Comparison of ENCODE assay signal across 23 cellular contexts in the genomic region with DNA sequence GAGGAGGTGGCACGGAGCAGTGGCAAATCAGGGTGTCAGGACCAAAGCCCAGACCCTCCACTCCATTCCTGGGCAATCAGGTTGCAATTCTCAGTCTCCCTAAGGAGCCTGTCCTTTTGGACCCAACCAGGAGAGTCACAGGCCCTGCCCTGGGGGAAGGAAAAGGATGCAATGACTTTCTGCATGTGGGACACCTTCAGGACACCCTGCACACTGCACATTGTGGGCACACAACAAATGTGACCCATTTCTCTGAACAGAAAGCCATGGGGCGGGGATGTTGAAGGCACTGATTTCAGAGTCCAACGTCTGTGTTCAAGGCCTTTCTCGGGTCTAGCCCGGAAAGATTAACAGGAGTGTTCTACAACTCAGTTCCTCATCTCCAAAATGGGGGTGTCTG.
A peak's percentile ranks its signal among the peaks of the same experiment; 100 is the strongest.
DNase-seq lines count a peak whose midpoint lies in the region; ATAC-seq and TF ChIP-seq lines count a peak whose summit lies in the region.
"Had no signal": no experiment of that assay in that cellular context is flagged by ENCODE, and none has a peak within 500 bp of the region (broad histone marks: within the 10 kb centered on the region; RNA-seq: fewer than 3 reads in every experiment).

No MANE protein-coding gene starts in this region.

- H3K4me2 ChIP-seq in HCT116 (ENCODE audit: low read length) (no peak overlapping the region), osteoblast (ENCODE audit: insufficient read depth, low read length) (no peak overlapping the region)

- intact Hi-C loops in HCT116 (cut with micrococcal nuclease), result no loop called here

- no peak for DNase-seq in AG10803 (ENCODE audit: low read depth)
- DNase-seq in HCT116 (ENCODE audit: low read depth, low spot score), result no peak
- no peak for DNase-seq in brain microvascular endothelial cell
- peak; percentile 19 for DNase-seq in osteoblast (ENCODE audit: insufficient read length, low spot score, missing footprints)
- no peak for DNase-seq in KBM-7
- no peak for DNase-seq in AG20443 (ENCODE audit: low spot score)
- DNase-seq: ACHN; activated CD4-positive, alpha-beta T cell treated with anti-CD3 and anti-CD28 coated beads for 4 hours; activated naive CD4-positive, alpha-beta T cell treated with anti-CD3 and anti-CD28 coated beads, Interleukin-2, amount 10 ng/mL, durations not matched to agents 7 days and 5 days; activated T-cell treated with anti-CD3 and anti-CD28 coated beads, Interleukin-2, amount 50 U/mL, for 4 hours; anterior cingulate cortex; cerebellar nuclear complex; heart right ventricle; left cardiac atrium; NCI-H1105 treated with DMSO at 0.1 percent for 48 hours; NCI-H2029; SK-N-SH; T-helper 17 cell; uterus had no signal

- H3K36me3 ChIP-seq in HCT116 (ENCODE audit: control insufficient read depth in 1 of 2, insufficient read depth in 2 of 2, low read length in 2 of 2), result no peaks in the 10 kb centered on the region
- H3K36me3 ChIP-seq in brain microvascular endothelial cell (replicated peaks), result no peaks in the 10 kb centered on the region
- H3K36me3 ChIP-seq in osteoblast (ENCODE audit: insufficient read depth, low read length), result no peaks in the 10 kb centered on the region
- H3K36me3 ChIP-seq: heart right ventricle, suprapubic skin, uterus had no signal

- H3K27me3 ChIP-seq in HCT116 (ENCODE audit: insufficient read depth, low read length), result peaks cover 69% of the 10 kb centered on the region
- H3K27me3 ChIP-seq in brain microvascular endothelial cell (replicated peaks), result peaks cover 27% of the 10 kb centered on the region
- H3K27me3 ChIP-seq in osteoblast (ENCODE audit: insufficient read depth, low read length), result peaks cover 35% of the 10 kb centered on the region
- H3K27me3 ChIP-seq: uterus had no signal

- no TSS peak for BruUV-seq in HCT116 (replicated peaks; lab: Mats Ljungman, UMichigan)

- POLR2A ChIA-PET in HCT116 (lab: Charles Lee), result no interaction called here

- RAD21 ChIA-PET in HCT116 (lab: Charles Lee; ENCODE audit: low non-redundant PET in 1 of 2, low total read pairs in 2 of 2, uncharacterized antibody in 2 of 2, unreplicated experiment in 2 of 2), result no interaction called here

- H3K4me1 ChIP-seq in HCT116 (ENCODE audit: control insufficient read depth in 1 of 2, insufficient read depth in 2 of 2, low read length in 2 of 2) (no peaks in the 10 kb centered on the region), osteoblast (ENCODE audit: insufficient read depth, low read length) (peaks cover 18% of the 10 kb centered on the region)
- H3K4me1 ChIP-seq: suprapubic skin, uterus had no signal

- H3K27ac ChIP-seq in HCT116 (ENCODE audit: low read depth, low read length), result no peak overlapping the region
- no peak overlapping the region for H3K27ac ChIP-seq in brain microvascular endothelial cell
- H3K27ac ChIP-seq in osteoblast (ENCODE audit: low read depth, low read length), result no peak overlapping the region
- H3K27ac ChIP-seq: heart right ventricle, skin epidermis, suprapubic skin had no signal

- H2AFZ ChIP-seq in HCT116 (ENCODE audit: low read depth, low read length, poor library complexity, severe bottlenecking) (no peak overlapping the region), osteoblast (ENCODE audit: low read length) (no peak overlapping the region)

- no peak for TF ChIP-seq RAD21 in HCT116 (IDR thresholded peaks at IDR 0.05; ENCODE audit: low read depth)

- H3K9ac ChIP-seq in HCT116 (ENCODE audit: low read length), result no peak overlapping the region
- H3K9ac ChIP-seq: SK-N-SH had no signal

- H3K9me3 ChIP-seq in HCT116 (ENCODE audit: control insufficient read depth in 1 of 2, insufficient read depth in 1 of 2, low read depth in 1 of 2, low read length in 2 of 2), result no peaks in the 10 kb centered on the region
- no peaks in the 10 kb centered on the region for H3K9me3 ChIP-seq in osteoblast (ENCODE audit: low read depth, low read length)
- H3K9me3 ChIP-seq: heart right ventricle, SK-N-SH, suprapubic skin, uterus had no signal

- H3K4me3 ChIP-seq in AG10803 (ENCODE audit: low read length) (no peak overlapping the region), HCT116 (replicated peaks in 1 of 2; ENCODE audit: low read depth in 1 of 2, low read length in 2 of 2) (no peak overlapping the region), brain microvascular endothelial cell (ENCODE audit: low read depth, low read length) (no peak overlapping the region), osteoblast (ENCODE audit: insufficient read depth, low read length) (no peak overlapping the region)
- H3K4me3 ChIP-seq: heart right ventricle, skin epidermis, suprapubic skin, uterus had no signal

- no peaks in the 10 kb centered on the region for H4K20me1 ChIP-seq in HCT116 (ENCODE audit: insufficient read depth)
- H4K20me1 ChIP-seq in osteoblast (ENCODE audit: insufficient read depth, low read length), result no peaks in the 10 kb centered on the region

- no peaks in the 10 kb centered on the region for H3K9me2 ChIP-seq in HCT116 (ENCODE audit: insufficient read depth)
- H3K9me2 ChIP-seq: SK-N-SH had no signal

- no peak for TF ChIP-seq POLR2A in HCT116 (IDR thresholded peaks at IDR 0.05; ENCODE audit: borderline replicate concordance, extremely low read depth, insufficient read depth, insufficient read length)

- H3K79me2 ChIP-seq in HCT116 (ENCODE audit: insufficient read depth, low read length) (no peaks in the 10 kb centered on the region), osteoblast (ENCODE audit: insufficient read depth, low read length) (no peaks in the 10 kb centered on the region)

- ATAC-seq in HCT116, result peak; percentile 90
- ATAC-seq in HG02610 (IDR thresholded peaks at IDR 0.05; ENCODE audit: unreplicated experiment), result no peak
- no peak for ATAC-seq in HG03442 (IDR thresholded peaks at IDR 0.05; ENCODE audit: unreplicated experiment)
- ATAC-seq: activated T-cell treated with anti-CD3 and anti-CD28 coated beads, Interleukin-2, amount 50 U/mL, for 4 hours; heart right ventricle; left cardiac atrium; T-helper 17 cell had no signal

- TF ChIP-seq CTCF in AG10803 (conservative IDR thresholded peaks at IDR 0.05; ENCODE audit: low read length) (peak; percentile 18; the same call in 1 of the 2 replicates), HCT116 (IDR thresholded peaks at IDR 0.05 in 2 of 3, conservative IDR thresholded peaks at IDR 0.05 in 1 of 3; ENCODE audit: borderline replicate concordance in 1 of 3, insufficient read depth in 1 of 3, low read depth in 2 of 3, low read length in 2 of 3) (peak in 2 of 3 experiments; percentile 28 to 36; a peak in 4 of 6 replicates), brain microvascular endothelial cell (IDR thresholded peaks at IDR 0.05; ENCODE audit: low read depth, low read length, missing control alignments) (peak; percentile 12), osteoblast (IDR thresholded peaks at IDR 0.05; ENCODE audit: extremely low read depth, low read depth, low read length) (no peak)

- CTCF ChIA-PET in HCT116 (lab: Charles Lee), result no interaction called here

- in situ Hi-C loops in brain microvascular endothelial cell (cut with HindIII; ENCODE audit: low pct_ligation_motif_present, low sequenced_read_pairs), result no loop called here
- in situ Hi-C loops in KBM-7 (cut with MboI; ENCODE audit: low pct_unique_long_range_greater_than_20kb, low sequenced_read_pairs), result no loop called here

TF ChIP-seq in HCT116, 20 proteins besides CTCF, POLR2A, EP300 and RAD21:
- no peak for TF ChIP-seq POLR2AphosphoS5 (IDR thresholded peaks at IDR 0.05; ENCODE audit: low read depth, low read length)
- TF ChIP-seq EGR1 (IDR thresholded peaks at IDR 0.05; ENCODE audit: low read depth), result no peak
- TF ChIP-seq, protein P1, sequence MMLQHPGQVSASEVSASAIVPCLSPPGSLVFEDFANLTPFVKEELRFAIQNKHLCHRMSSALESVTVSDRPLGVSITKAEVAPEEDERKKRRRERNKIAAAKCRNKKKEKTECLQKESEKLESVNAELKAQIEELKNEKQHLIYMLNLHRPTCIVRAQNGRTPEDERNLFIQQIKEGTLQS (IDR thresholded peaks at IDR 0.05), result no peak
